Comparison of ENCODE assay signal across 19 cellular contexts in genomic region chr2:80531319-80531718, GRCh38.
A peak's percentile ranks its signal among the peaks of the same experiment; 100 is the strongest.
DNase-seq lines count a peak whose midpoint lies in the region; ATAC-seq and TF ChIP-seq lines count a peak whose summit lies in the region.
"Had no signal": no experiment of that assay in that cellular context is flagged by ENCODE, and none has a peak within 500 bp of the region (broad histone marks: within the 10 kb centered on the region; RNA-seq: fewer than 3 reads in every experiment).

No MANE protein-coding gene starts in this region.

- H4K20me1 ChIP-seq in OCI-LY7 (ENCODE audit: insufficient read depth, low read length), result no peaks in the 10 kb centered on the region
- H4K20me1 ChIP-seq: BLaER1 treated with 17β-estradiol and CSF1 and Interleukin-3, amounts not matched to agents 10 nM and 100 nM had no signal

- H3K27ac ChIP-seq in OCI-LY7 (ENCODE audit: low read depth, low read length, poor library complexity, severe bottlenecking) (no peak overlapping the region), tibial nerve (no peak overlapping the region)
- H3K27ac ChIP-seq: BLaER1 treated with 17β-estradiol and CSF1 and Interleukin-3, amounts not matched to agents 10 nM and 100 nM; SJSA1 had no signal

- no TSS peak for BruUV-seq in OCI-LY7 (replicated peaks; lab: Mats Ljungman, UMichigan)

- H3K27ac Mint-ChIP-seq in activated T-cell treated with anti-CD3 and anti-CD28 coated beads, Interleukin-2, amount 50 U/mL, for 24 hours, result no peak overlapping the region
- H3K27ac Mint-ChIP-seq: CD4-positive, alpha-beta memory T cell; IgD-negative memory B cell had no signal

- no peaks in the 10 kb centered on the region for H3K79me2 ChIP-seq in OCI-LY7 (ENCODE audit: insufficient read depth, low read depth, low read length)

- no peak for TF ChIP-seq POLR2A in tibial nerve (IDR thresholded peaks at IDR 0.05)

- no peaks in the 10 kb centered on the region for H3K9me2 ChIP-seq in OCI-LY7 (ENCODE audit: insufficient read depth, low read length)

- TF ChIP-seq EP300 in tibial nerve (IDR thresholded peaks at IDR 0.05), result no peak

- WGBS in tibial nerve, 2 donors, result 80 to 84% methylated on average over 1 of the region's 1 CpG

- peak; percentile 29 for ATAC-seq in HG03025 (IDR thresholded peaks at IDR 0.05; ENCODE audit: low FRiP score, unreplicated experiment)

- H3K27me3 Mint-ChIP-seq in activated T-cell treated with anti-CD3 and anti-CD28 coated beads, Interleukin-2, amount 50 U/mL, for 24 hours, result no peaks in the 10 kb centered on the region
- H3K27me3 Mint-ChIP-seq: CD4-positive, alpha-beta memory T cell; IgD-negative memory B cell had no signal

- H3K9me3 Mint-ChIP-seq in activated T-cell treated with anti-CD3 and anti-CD28 coated beads, Interleukin-2, amount 50 U/mL, for 24 hours, result peaks cover 11% of the 10 kb centered on the region

- H3K4me3 Mint-ChIP-seq in activated T-cell treated with anti-CD3 and anti-CD28 coated beads, Interleukin-2, amount 50 U/mL, for 24 hours, result no peak overlapping the region
- H3K4me3 Mint-ChIP-seq: CD4-positive, alpha-beta memory T cell; IgD-negative memory B cell had no signal

- no peak overlapping the region for H3K4me2 ChIP-seq in OCI-LY7 (ENCODE audit: low read length)
- H3K4me2 ChIP-seq: BLaER1 treated with 17β-estradiol and CSF1 and Interleukin-3, amounts not matched to agents 10 nM and 100 nM had no signal

- POLR2A ChIA-PET in OCI-LY7 (lab: Charles Lee), result interaction anchor here (0.5 kb wide), 1 partner anchor 92 kb away, joined by 4 read pairs; no protein-coding TSS in a partner anchor

- H3K4me1 ChIP-seq in OCI-LY7 (ENCODE audit: insufficient read depth, low read length, poor library complexity, severe bottlenecking) (peaks cover 27% of the 10 kb centered on the region), tibial nerve (no peaks in the 10 kb centered on the region)
- H3K4me1 ChIP-seq: BLaER1 treated with 17β-estradiol and CSF1 and Interleukin-3, amounts not matched to agents 10 nM and 100 nM; SJSA1 had no signal

- H3K4me3 ChIP-seq in OCI-LY7 (ENCODE audit: low read depth, low read length, poor library complexity, severe bottlenecking) (no peak overlapping the region), tibial nerve (no peak overlapping the region)
- H3K4me3 ChIP-seq: BLaER1 treated with 17β-estradiol and CSF1 and Interleukin-3, amounts not matched to agents 10 nM and 100 nM; SJSA1 had no signal

- TF ChIP-seq CTCF in GM10266 (IDR thresholded peaks at IDR 0.05; ENCODE audit: control insufficient read depth, insufficient read depth, low read depth, missing control alignments) (peak; percentile 23), GM13977 (IDR thresholded peaks at IDR 0.05; ENCODE audit: extremely low read depth, insufficient read depth, missing control alignments) (peak; percentile 48), OCI-LY7 (conservative IDR thresholded peaks at IDR 0.05; ENCODE audit: low read length) (0 out of 2 replicates have a peak, but pooled peaks have one; percentile 24), tibial nerve (IDR thresholded peaks at IDR 0.05) (no peak)

- H3K9me3 ChIP-seq in OCI-LY7 (ENCODE audit: low read length), result no peaks in the 10 kb centered on the region
- H3K9me3 ChIP-seq in tibial nerve, result no peaks in the 10 kb centered on the region
- H3K9me3 ChIP-seq: BLaER1 treated with 17β-estradiol and CSF1 and Interleukin-3, amounts not matched to agents 10 nM and 100 nM; SJSA1 had no signal

- DNase-seq in GM10266 (ENCODE audit: extremely low spot score), result no peak
- DNase-seq in GM13977 (ENCODE audit: low spot score), result no peak
- peak; percentile 20 for DNase-seq in OCI-LY7 (ENCODE audit: low spot score)
- DNase-seq in LoVo (ENCODE audit: low spot score), result no peak
- DNase-seq in tibial nerve (ENCODE audit: low spot score in 2 of 2), result no peak
- no peak for DNase-seq in occipital lobe (lab: John Stamatoyannopoulos, UW)
- no peak for DNase-seq in activated T-cell treated with anti-CD3 and anti-CD28 coated beads, Interleukin-2, amount 50 U/mL, for 24 hours
- DNase-seq: 8988T; CD4-positive, alpha-beta memory T cell; DND-41; H7; NCI-H1694 treated with DMSO at 0.1 percent for 48 hours; NCI-H446 treated with DMSO at 0.1 percent for 48 hours; OCI-M1; T-helper 1 cell had no signal

- no peaks in the 10 kb centered on the region for H3K36me3 Mint-ChIP-seq in activated T-cell treated with anti-CD3 and anti-CD28 coated beads, Interleukin-2, amount 50 U/mL, for 24 hours (ENCODE audit: low read depth)
- H3K36me3 Mint-ChIP-seq: CD4-positive, alpha-beta memory T cell had no signal

- no peak overlapping the region for H2AFZ ChIP-seq in OCI-LY7 (ENCODE audit: low read length)

- in situ Hi-C loops in GM13977 (cut with MboI; ENCODE audit: low pct_unique_long_range_greater_than_20kb, low sequenced_read_pairs, unreplicated experiment), result no loop called here

- H3K36me3 ChIP-seq in OCI-LY7 (ENCODE audit: insufficient read depth, low read length), result no peaks in the 10 kb centered on the region
- H3K36me3 ChIP-seq in tibial nerve, result no peaks in the 10 kb centered on the region
- H3K36me3 ChIP-seq: BLaER1 treated with 17β-estradiol and CSF1 and Interleukin-3, amounts not matched to agents 10 nM and 100 nM; SJSA1 had no signal

- CTCF ChIA-PET in OCI-LY7 (lab: Charles Lee; ENCODE audit: unreplicated experiment), result no interaction called here

- no peaks in the 10 kb centered on the region for H3K4me1 Mint-ChIP-seq in activated T-cell treated with anti-CD3 and anti-CD28 coated beads, Interleukin-2, amount 50 U/mL, for 24 hours (ENCODE audit: low read depth)
- H3K4me1 Mint-ChIP-seq: CD4-positive, alpha-beta memory T cell; IgD-negative memory B cell had no signal

- intact Hi-C loops in OCI-LY7 (cut with micrococcal nuclease; ENCODE audit: unreplicated experiment), result loop anchor here (2.0 kb wide), 2 partner anchors 205 to 321 kb away; no protein-coding TSS in a partner anchor

- no peaks in the 10 kb centered on the region for H3K27me3 ChIP-seq in tibial nerve
- H3K27me3 ChIP-seq: BLaER1 treated with 17β-estradiol and CSF1 and Interleukin-3, amounts not matched to agents 10 nM and 100 nM; SJSA1 had no signal

Comparison
In these comparisons a context has a peak if more than half of its experiments do, and no peak if none do; other contexts are left out.
1. CTCF ChIP-seq: peak in GM10266 (single experiment), GM13977 (single experiment) and OCI-LY7 (single experiment); none in tibial nerve (0 of 5).